ENCODE assay signal across 8 cellular contexts in the genomic region with DNA sequence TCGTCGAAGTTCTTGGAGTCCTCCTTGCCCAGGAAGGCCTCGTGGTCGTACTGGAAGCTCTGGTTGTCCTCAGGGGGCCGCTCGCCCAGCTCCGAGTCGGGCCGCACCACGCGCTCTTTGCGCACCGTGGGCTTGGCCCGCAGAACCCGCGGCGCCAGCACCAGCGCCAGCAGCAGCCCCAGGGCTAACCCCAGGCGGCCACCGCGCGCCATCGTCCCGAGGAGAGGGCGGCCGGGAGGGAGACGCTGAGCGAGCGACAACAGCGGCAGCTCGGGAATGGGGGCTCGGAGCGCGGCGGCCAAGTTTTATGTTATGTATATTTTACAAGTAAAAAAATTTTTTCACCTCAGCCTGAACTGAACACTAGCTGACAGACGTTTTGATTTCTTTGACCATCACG. TPM values are rescaled to one million over a fixed set of nuclear protein-coding genes. Genes with fewer than 3 reads are reported as not detected.
DNase-seq lines count a peak whose midpoint lies in the region; ATAC-seq, FAIRE-seq and TF ChIP-seq lines count a peak whose summit lies in the region.
"Not testable (repeated sequence)": the region's sequence is repeated elsewhere in the genome, so short reads cannot be mapped to it uniquely, and the experiment has no call there.

No MANE protein-coding gene starts in this region.

- peak overlapping the region; percentile 74 for H3K27ac Mint-ChIP-seq in stimulated activated naive B cell treated with anti-CD40 and anti-IgM and Interleukin-4, amounts not matched to agents 10 μg/mL and 1 μg/mL and 100 μg/mL, for 72 hours

- H3K4me3 ChIP-seq in DND-41 (ENCODE audit: low read depth in 1 of 2, low read length in 2 of 2); body of pancreas; endothelial cell of umbilical vein (replicated peaks in 1 of 3; ENCODE audit: insufficient read depth in 1 of 3, low read depth in 1 of 3, low read length in 3 of 3); lower lobe of right lung: not testable (repeated sequence)

- TF ChIP-seq POLR2A in body of pancreas (IDR thresholded peaks at IDR 0.05); endothelial cell of umbilical vein (IDR thresholded peaks at IDR 0.05; ENCODE audit: low read depth, low read length): not testable (repeated sequence)

- peak; percentile 53; the same call in 2 of the 3 replicates for ATAC-seq in DND-41 (ENCODE audit: insufficient read depth, low read depth)
- peak; percentile 21 for ATAC-seq in body of pancreas
- ATAC-seq in left cardiac atrium = peak; percentile 25 to 46
- ATAC-seq in left lobe of liver = peak; percentile 23
- ATAC-seq in lower lobe of right lung = peak; percentile 36 to 67
- peak; percentile 68 for ATAC-seq in omental fat pad (ENCODE audit: low FRiP score)
- ATAC-seq in stimulated activated naive B cell treated with anti-CD40 and anti-IgM and Interleukin-4, amounts not matched to agents 10 μg/mL and 1 μg/mL and 100 μg/mL, for 72 hours (replicated peaks) = not testable (repeated sequence)

- peaks cover 34 to 42% of the 10 kb centered on the region in 2 donors for H3K36me3 Mint-ChIP-seq in stimulated activated naive B cell treated with anti-CD40 and anti-IgM and Interleukin-4, amounts not matched to agents 10 μg/mL and 1 μg/mL and 100 μg/mL, for 72 hours

- FAIRE-seq in endothelial cell of umbilical vein (lab: Jason Lieb, UNC) = peak; percentile 26

- not testable (repeated sequence) for H3K4me2 ChIP-seq in DND-41 (ENCODE audit: insufficient read depth, low read length); endothelial cell of umbilical vein (ENCODE audit: insufficient read depth, low read length)

- not testable (repeated sequence) for H3K9me3 ChIP-seq in DND-41 (ENCODE audit: insufficient read depth, low read length, severe bottlenecking); body of pancreas; endothelial cell of umbilical vein (replicated peaks; ENCODE audit: control insufficient read depth, insufficient read depth, low read length); lower lobe of right lung

- H3K4me1 Mint-ChIP-seq in stimulated activated naive B cell treated with anti-CD40 and anti-IgM and Interleukin-4, amounts not matched to agents 10 μg/mL and 1 μg/mL and 100 μg/mL, for 72 hours = peaks cover 6 to 22% of the 10 kb centered on the region in 2 donors

- not testable (repeated sequence) for H3K27me3 ChIP-seq in DND-41 (ENCODE audit: insufficient read depth, low read length, poor library complexity); body of pancreas; endothelial cell of umbilical vein (ENCODE audit: control insufficient read depth in 2 of 2, insufficient read depth in 2 of 2, low read length in 2 of 2); lower lobe of right lung (ENCODE audit: low read depth)

- 90 to 91% methylated on average over 21 to 33 of the region's 37 CpGs for whole genome bisulfite sequencing in body of pancreas, 2 donors

- DNase-seq in DND-41; body of pancreas; endothelial cell of umbilical vein (ENCODE audit: low read depth, low spot score); left cardiac atrium; lower lobe of right lung; omental fat pad (ENCODE audit: low spot score); stimulated activated naive B cell treated with anti-CD40 and anti-IgM and Interleukin-4, amounts not matched to agents 10 μg/mL and 1 μg/mL and 100 μg/mL, for 72 hours: not testable (repeated sequence)
- peak; percentile 37 for DNase-seq in left lobe of liver (ENCODE audit: low spot score)

- not testable (repeated sequence) for BruUV-seq in endothelial cell of umbilical vein (replicated peaks; lab: Mats Ljungman, UMichigan)

- dilution Hi-C loops in endothelial cell of umbilical vein (cut with MboI; ENCODE audit: extremely low pct_ligation_motif_present, low sequenced_read_pairs) = not testable (repeated sequence)

- not testable (repeated sequence) for H3K9me1 ChIP-seq in endothelial cell of umbilical vein (replicated peaks; ENCODE audit: control insufficient read depth, extremely low read depth, insufficient read depth, low read length)

- not testable (repeated sequence) for H3K4me3 Mint-ChIP-seq in stimulated activated naive B cell treated with anti-CD40 and anti-IgM and Interleukin-4, amounts not matched to agents 10 μg/mL and 1 μg/mL and 100 μg/mL, for 72 hours

- TF ChIP-seq CTCF in DND-41 (IDR thresholded peaks at IDR 0.05; ENCODE audit: borderline replicate concordance, extremely low read depth, low read length, poor library complexity, severe bottlenecking); body of pancreas (IDR thresholded peaks at IDR 0.05); endothelial cell of umbilical vein (IDR thresholded peaks at IDR 0.05; ENCODE audit: extremely low read depth in 1 of 2, insufficient read depth in 1 of 2, low read depth in 1 of 2, low read length in 2 of 2); lower lobe of right lung (IDR thresholded peaks at IDR 0.05); omental fat pad (IDR thresholded peaks at IDR 0.05): not testable (repeated sequence)

- H2AFZ ChIP-seq in DND-41 (ENCODE audit: low read depth, low read length); endothelial cell of umbilical vein (ENCODE audit: low read depth, low read length): not testable (repeated sequence)

- intact Hi-C loops in body of pancreas (cut with DNase I); endothelial cell of umbilical vein (cut with micrococcal nuclease); left cardiac atrium (cut with DNase I); lower lobe of right lung (cut with DNase I): not testable (repeated sequence)

- not testable (repeated sequence) for H4K20me1 ChIP-seq in DND-41 (ENCODE audit: insufficient read depth, low read length); endothelial cell of umbilical vein (replicated peaks; ENCODE audit: control insufficient read depth, extremely low read depth, insufficient read depth, low read length)

- H3K36me3 ChIP-seq in DND-41 (ENCODE audit: insufficient read depth, low read length) (peaks cover 13% of the 10 kb centered on the region; the same call in 1 of the 2 replicates), lower lobe of right lung (peaks cover 28% of the 10 kb centered on the region)
- H3K36me3 ChIP-seq in body of pancreas (replicated peaks in 1 of 2; ENCODE audit: insufficient read depth in 1 of 2, low read depth in 2 of 2); endothelial cell of umbilical vein (ENCODE audit: control insufficient read depth in 2 of 2, extremely low read depth in 1 of 2, insufficient read depth in 2 of 2, low read length in 2 of 2): not testable (repeated sequence)

- CTCF ChIA-PET in endothelial cell of umbilical vein (lab: Charles Lee) = interaction anchor here (1.3 kb wide), 1 partner anchor 20 kb away, joined by 12 read pairs; no protein-coding TSS in a partner anchor

- H3K79me2 ChIP-seq in DND-41 (ENCODE audit: insufficient read depth, low read length); endothelial cell of umbilical vein (ENCODE audit: control insufficient read depth, insufficient read depth, low read length): not testable (repeated sequence)

- H3K9ac ChIP-seq in DND-41 (ENCODE audit: low read depth, low read length); endothelial cell of umbilical vein (replicated peaks; ENCODE audit: extremely low read depth, insufficient read depth, low read length): not testable (repeated sequence)

- not testable (repeated sequence) for H3K9me3 Mint-ChIP-seq in stimulated activated naive B cell treated with anti-CD40 and anti-IgM and Interleukin-4, amounts not matched to agents 10 μg/mL and 1 μg/mL and 100 μg/mL, for 72 hours

- not testable (repeated sequence) for H3K4me1 ChIP-seq in DND-41 (ENCODE audit: insufficient read depth, low read length); body of pancreas; lower lobe of right lung
- peaks cover 19% of the 10 kb centered on the region for H3K4me1 ChIP-seq in endothelial cell of umbilical vein (ENCODE audit: control insufficient read depth, extremely low read depth, insufficient read depth, low read length)

- POLR2A ChIA-PET in endothelial cell of umbilical vein (lab: Charles Lee) = not testable (repeated sequence)

- H3K27me3 Mint-ChIP-seq in stimulated activated naive B cell treated with anti-CD40 and anti-IgM and Interleukin-4, amounts not matched to agents 10 μg/mL and 1 μg/mL and 100 μg/mL, for 72 hours = not testable (repeated sequence)

- H3K27ac ChIP-seq in DND-41 (ENCODE audit: low read length); body of pancreas; endothelial cell of umbilical vein (ENCODE audit: insufficient read depth, low read depth, low read length); lower lobe of right lung: not testable (repeated sequence)

RNA-seq across cellular contexts. Expression of gene SLC25A30, which starts 27.0 kb away (rescaled TPM):
- total RNA-seq in body of pancreas (10 to 100 TPM in 1 of 2 donors, 1 to 10 TPM in 1; 7.3 to 10.1 TPM), endothelial cell of umbilical vein (27.0 and 28.9 TPM in 2 replicates), left cardiac atrium (10 to 100 TPM; 57.9 to 73.8 TPM), left lobe of liver (38.8 TPM), lower lobe of right lung (26.6 TPM), omental fat pad (10 to 100 TPM; 10.1 to 21.9 (median 11.9) TPM)
- 12.2 and 13.3 TPM in 2 replicates for polyA plus RNA-seq in endothelial cell of umbilical vein
- 17.4 and 20.2 TPM in 2 replicates for polyA plus RNA-seq in endothelial cell of umbilical vein (2011; cell fraction: cytosol; rRNA removed)
- polyA plus RNA-seq in endothelial cell of umbilical vein (2011; cell fraction: nucleus; rRNA removed) = 16.2 and 17.8 TPM in 2 replicates
- 20.2 and 20.7 TPM in 2 replicates for polyA plus RNA-seq in endothelial cell of umbilical vein (2012)
- polyA minus RNA-seq in endothelial cell of umbilical vein = 42.0 and 79.3 TPM in 2 replicates
- 1.2 TPM for polyA minus RNA-seq in endothelial cell of umbilical vein (2011; cell fraction: cytosol; rRNA and poly(A)+ RNA removed)
- 12.0 and 12.2 TPM in 2 replicates for polyA minus RNA-seq in endothelial cell of umbilical vein (2011; cell fraction: nucleus; rRNA and poly(A)+ RNA removed)

RNA-seq across cellular contexts. Expression of gene TPT1, which starts 50.1 kb away (rescaled TPM):
- total RNA-seq in body of pancreas (1,000 to 10,000 TPM; 1,254 to 1,787 TPM), endothelial cell of umbilical vein (2,923 and 2,993 TPM in 2 replicates), left cardiac atrium (1,000 to 10,000 TPM; 3,599 to 3,935 TPM), left lobe of liver (2,011 TPM), lower lobe of right lung (5,010 TPM), omental fat pad (1,000 to 10,000 TPM; 3,407 to 5,053 (median 4,011) TPM)
- polyA plus RNA-seq in endothelial cell of umbilical vein = 2,609 and 4,330 TPM in 2 replicates
- polyA plus RNA-seq in endothelial cell of umbilical vein (2011; cell fraction: cytosol; rRNA removed) = 5,317 and 5,445 TPM in 2 replicates
- polyA plus RNA-seq in endothelial cell of umbilical vein (2011; cell fraction: nucleus; rRNA removed) = 1,147 and 1,337 TPM in 2 replicates
- 3,997 and 5,832 TPM in 2 replicates for polyA plus RNA-seq in endothelial cell of umbilical vein (2012)
- polyA minus RNA-seq in endothelial cell of umbilical vein = 1,207 and 1,277 TPM in 2 replicates
- polyA minus RNA-seq in endothelial cell of umbilical vein (2011; cell fraction: cytosol; rRNA and poly(A)+ RNA removed) = 730 TPM
- 313 and 319 TPM in 2 replicates for polyA minus RNA-seq in endothelial cell of umbilical vein (2011; cell fraction: nucleus; rRNA and poly(A)+ RNA removed)
